35 cellular contexts compared by ENCODE assay signal in genomic region chr9:100479820-100480219, GRCh38.
"Had no signal": no experiment of that assay in that cellular context is flagged by ENCODE, and none has a peak within 500 bp of the region (broad histone marks: within the 10 kb centered on the region; RNA-seq: fewer than 3 reads in every experiment).

No MANE protein-coding gene starts in this region.

- H3K4me3 ChIP-seq: MG63 had no signal

- H3K36me3 ChIP-seq: MG63 had no signal

- DNase-seq: Kasumi-1, MG63, MM.1S, MV-4-11, NCI-H1048, NCI-H1092, NCI-H1092 treated with DMSO at 0.1 percent for 48 hours, NCI-H1105, NCI-H1105 treated with DMSO at 0.1 percent for 48 hours, NCI-H1417, NCI-H1417 treated with DMSO at 0.1 percent for 48 hours, NCI-H1436, NCI-H1436 treated with DMSO at 0.1 percent for 48 hours, NCI-H146, NCI-H1694, NCI-H1694 treated with DMSO at 0.1 percent for 48 hours, NCI-H187, NCI-H187 treated with DMSO at 0.1 percent for 48 hours, NCI-H1930, NCI-H2029, NCI-H2029 treated with DMSO at 0.1 percent for 48 hours, NCI-H2081, NCI-H2081 treated with DMSO at 0.1 percent for 48 hours, NCI-H2107, NCI-H2171, NCI-H2171 treated with DMSO at 0.1 percent for 48 hours, NCI-H2227 treated with DMSO at 0.1 percent for 48 hours, NCI-H226, NCI-H345, NCI-H446, NCI-H446 treated with DMSO at 0.1 percent for 48 hours, NCI-H510A, NCI-H510A treated with DMSO at 0.1 percent for 48 hours, NCI-H524, NCI-H524 treated with DMSO at 0.1 percent for 48 hours had no signal

- H3K9me3 ChIP-seq: MG63 had no signal
